28 cellular contexts compared by ENCODE assay signal in genomic region chr1:36981771-36982622, GRCh38. TPM values are rescaled to one million over a fixed set of nuclear protein-coding genes. Genes with fewer than 3 reads are reported as not detected.
DNase-seq lines count a peak whose midpoint lies in the region; ATAC-seq and TF ChIP-seq lines count a peak whose summit lies in the region.
"Had no signal": no experiment of that assay in that cellular context is flagged by ENCODE, and none has a peak within 500 bp of the region (broad histone marks: within the 10 kb centered on the region; RNA-seq: fewer than 3 reads in every experiment).

No MANE protein-coding gene starts in this region.

- TF ChIP-seq CTCF in GM23338 (conservative IDR thresholded peaks at IDR 0.05; ENCODE audit: low read depth in 2 of 2), result peak in 1 of 2 experiments; percentile 23; a peak in 2 of 4 replicates
- TF ChIP-seq CTCF in neural progenitor cell (IDR thresholded peaks at IDR 0.05), result peak; percentile 13

- H3K4me1 Mint-ChIP-seq in GM23338 (peaks cover 20% of the 10 kb centered on the region), neural progenitor cell (peaks cover 6% of the 10 kb centered on the region)
- H3K4me1 Mint-ChIP-seq: activated T-helper 17 cell treated with anti-CD3 and anti-CD28 coated beads, Interleukin-2, amount 50 U/mL, for 72 hours; CD4-positive, alpha-beta memory T cell; mesothelial cell of epicardium had no signal

- H3K27ac ChIP-seq in BLaER1, result no peak overlapping the region
- no peak overlapping the region for H3K27ac ChIP-seq in GM23338 (ENCODE audit: low read depth)
- no peak overlapping the region for H3K27ac ChIP-seq in neural progenitor cell
- H3K27ac ChIP-seq: ascending aorta, suprapubic skin had no signal

- no peaks in the 10 kb centered on the region for H3K27me3 ChIP-seq in BLaER1
- H3K27me3 ChIP-seq in GM23338 (ENCODE audit: insufficient read depth), result no peaks in the 10 kb centered on the region
- H3K27me3 ChIP-seq in neural progenitor cell, result no peaks in the 10 kb centered on the region
- H3K27me3 ChIP-seq: ascending aorta had no signal

- H3K27me3 Mint-ChIP-seq in GM23338 (ENCODE audit: insufficient read depth, low read depth, poor library complexity) (peaks cover 16% of the 10 kb centered on the region), neural progenitor cell (ENCODE audit: insufficient read depth, low read depth) (peaks cover 22% of the 10 kb centered on the region)

- H3K9ac ChIP-seq in BLaER1 (no peak overlapping the region), neural progenitor cell (no peak overlapping the region)

- no peaks in the 10 kb centered on the region for H3F3A ChIP-seq in GM23338 (replicated peaks; ENCODE audit: low read depth)
- H3F3A ChIP-seq in neural progenitor cell (ENCODE audit: low read depth), result no peaks in the 10 kb centered on the region

- H2AFZ ChIP-seq in GM23338 (0 out of 2 replicates have a peak overlapping the region, but pooled peaks have one; percentile 23), neural progenitor cell (replicated peaks) (no peak overlapping the region)

- no peaks in the 10 kb centered on the region for H3K36me3 ChIP-seq in BLaER1
- peaks cover 4% of the 10 kb centered on the region; the same call in 1 of the 2 replicates for H3K36me3 ChIP-seq in GM23338 (ENCODE audit: insufficient read depth)
- no peaks in the 10 kb centered on the region for H3K36me3 ChIP-seq in neural progenitor cell
- H3K36me3 ChIP-seq: ascending aorta, suprapubic skin had no signal

- H3K36me3 Mint-ChIP-seq in GM23338 (ENCODE audit: low read depth), result no peaks in the 10 kb centered on the region
- H3K36me3 Mint-ChIP-seq in neural progenitor cell, result no peaks in the 10 kb centered on the region
- H3K36me3 Mint-ChIP-seq: activated CD4-positive, alpha-beta memory T cell treated with anti-CD3 and anti-CD28 coated beads for 36 hours; activated naive CD4-positive, alpha-beta T cell treated with anti-CD3 and anti-CD28 coated beads, Interleukin-2, amount 50 U/mL, for 72 hours; CD4-positive, alpha-beta memory T cell; mesothelial cell of epicardium; naive thymus-derived CD8-positive, alpha-beta T cell; stimulated activated naive B cell treated with anti-CD40 and anti-IgM and Interleukin-4, amounts not matched to agents 10 μg/mL and 1 μg/mL and 100 μg/mL, for 72 hours had no signal

- DNase-seq in GM23338 (ENCODE audit: low spot score) (no peak), NCI-H510A treated with DMSO at 0.1 percent for 48 hours (lab: John Stamatoyannopoulos, UW) (peak; percentile 100), neural progenitor cell (ENCODE audit: low spot score) (no peak), SIG-M5 (lab: John Stamatoyannopoulos, UW) (no peak), HuH-7 (ENCODE audit: low spot score) (no peak), HPDE6-E6E7 (ENCODE audit: extremely low spot score) (no peak)
- DNase-seq: activated CD4-positive, alpha-beta memory T cell treated with anti-CD3 and anti-CD28 coated beads for 36 hours; activated CD8-positive, alpha-beta memory T cell treated with anti-CD3 and anti-CD28 coated beads, Interleukin-2, amount 50 U/mL, for 48 hours; CD4-positive, alpha-beta memory T cell; naive thymus-derived CD8-positive, alpha-beta T cell; NCI-H1105; NCI-H2029 treated with DMSO at 0.1 percent for 48 hours; NCI-H748 treated with DMSO at 0.1 percent for 48 hours; PC-3; SHP77; stimulated activated CD4-positive, alpha-beta T cell treated with anti-CD3 and anti-CD28 coated beads, Interleukin-4, amount 100 ng/mL, for 24 hours; stimulated activated naive B cell treated with anti-CD40 and anti-IgM and Interleukin-4, amounts not matched to agents 10 μg/mL and 1 μg/mL and 100 μg/mL, for 72 hours had no signal

- H3K79me2 ChIP-seq in GM23338 (replicated peaks; ENCODE audit: insufficient read depth), result no peaks in the 10 kb centered on the region
- no peaks in the 10 kb centered on the region for H3K79me2 ChIP-seq in neural progenitor cell (ENCODE audit: low read depth)

- H3K27ac Mint-ChIP-seq in GM23338 (no peak overlapping the region), neural progenitor cell (no peak overlapping the region)
- H3K27ac Mint-ChIP-seq: activated CD4-positive, alpha-beta memory T cell treated with anti-CD3 and anti-CD28 coated beads for 36 hours; activated naive CD4-positive, alpha-beta T cell treated with anti-CD3 and anti-CD28 coated beads, Interleukin-2, amount 50 U/mL, for 72 hours; activated T-helper 17 cell treated with anti-CD3 and anti-CD28 coated beads, Interleukin-2, amount 50 U/mL, for 72 hours; CD4-positive, alpha-beta memory T cell; dendritic cell treated with granulocyte-macrophage colony-stimulating factor and Interleukin-4, amounts not matched to agents 40 ng/mL and 50 ng/mL, for 4 days; mesothelial cell of epicardium; naive thymus-derived CD8-positive, alpha-beta T cell; stimulated activated naive B cell treated with anti-CD40 and anti-IgM and Interleukin-4, amounts not matched to agents 10 μg/mL and 1 μg/mL and 100 μg/mL, for 72 hours had no signal

- peak overlapping the region; percentile 15; the same call in 1 of the 2 replicates for H3K4me2 ChIP-seq in BLaER1
- no peak overlapping the region for H3K4me2 ChIP-seq in GM23338
- no peak overlapping the region for H3K4me2 ChIP-seq in neural progenitor cell

- peaks cover 9% of the 10 kb centered on the region; the same call in 1 of the 2 replicates for H3K4me1 ChIP-seq in BLaER1
- H3K4me1 ChIP-seq in GM23338 (ENCODE audit: insufficient read depth), result peaks cover 4% of the 10 kb centered on the region; the same call in 1 of the 2 replicates
- H3K4me1 ChIP-seq in neural progenitor cell, result no peaks in the 10 kb centered on the region
- H3K4me1 ChIP-seq: ascending aorta had no signal

- H3K9me3 Mint-ChIP-seq in GM23338, result peaks cover 4% of the 10 kb centered on the region; the same call in 1 of the 3 replicates
- peaks cover 3% of the 10 kb centered on the region for H3K9me3 Mint-ChIP-seq in neural progenitor cell
- H3K9me3 Mint-ChIP-seq: activated T-helper 17 cell treated with anti-CD3 and anti-CD28 coated beads, Interleukin-2, amount 50 U/mL, for 72 hours; dendritic cell treated with granulocyte-macrophage colony-stimulating factor and Interleukin-4, amounts not matched to agents 40 ng/mL and 50 ng/mL, for 4 days had no signal

- peak; percentile 31 for ATAC-seq in GM23338
- ATAC-seq: activated CD4-positive, CD25-positive, alpha-beta regulatory T cell treated with anti-CD3 and anti-CD28 coated beads, Interleukin-2, amount 50 U/mL, for 24 hours; activated naive CD4-positive, alpha-beta T cell treated with anti-CD3 and anti-CD28 coated beads, Interleukin-2, amount 50 U/mL, for 72 hours; activated T-helper 17 cell treated with anti-CD3 and anti-CD28 coated beads, Interleukin-2, amount 50 U/mL, for 72 hours; naive thymus-derived CD8-positive, alpha-beta T cell; PC-3; stimulated activated naive B cell treated with anti-CD40 and anti-IgM and Interleukin-4, amounts not matched to agents 10 μg/mL and 1 μg/mL and 100 μg/mL, for 72 hours had no signal

- H4K20me1 ChIP-seq in BLaER1 (no peaks in the 10 kb centered on the region), GM23338 (replicated peaks; ENCODE audit: insufficient read depth) (no peaks in the 10 kb centered on the region), neural progenitor cell (ENCODE audit: low read depth) (no peaks in the 10 kb centered on the region)

- H3K4me3 Mint-ChIP-seq in GM23338 (no peak overlapping the region), neural progenitor cell (no peak overlapping the region)
- H3K4me3 Mint-ChIP-seq: activated CD4-positive, alpha-beta memory T cell treated with anti-CD3 and anti-CD28 coated beads for 36 hours; activated T-helper 17 cell treated with anti-CD3 and anti-CD28 coated beads, Interleukin-2, amount 50 U/mL, for 72 hours; CD4-positive, alpha-beta memory T cell; dendritic cell treated with granulocyte-macrophage colony-stimulating factor and Interleukin-4, amounts not matched to agents 40 ng/mL and 50 ng/mL, for 4 days; mesothelial cell of epicardium; naive thymus-derived CD8-positive, alpha-beta T cell; stimulated activated naive B cell treated with anti-CD40 and anti-IgM and Interleukin-4, amounts not matched to agents 10 μg/mL and 1 μg/mL and 100 μg/mL, for 72 hours had no signal

- H3K9me2 ChIP-seq in GM23338 (ENCODE audit: insufficient read depth), result peaks cover 8% of the 10 kb centered on the region; the same call in 1 of the 2 replicates

- H3K9me3 ChIP-seq in BLaER1 (no peaks in the 10 kb centered on the region), neural progenitor cell (ENCODE audit: low read depth) (no peaks in the 10 kb centered on the region)
- H3K9me3 ChIP-seq: ascending aorta, suprapubic skin had no signal

- no peak overlapping the region for H3K4me3 ChIP-seq in BLaER1
- H3K4me3 ChIP-seq in GM23338, result no peak overlapping the region
- H3K4me3 ChIP-seq in neural progenitor cell, result no peak overlapping the region
- H3K4me3 ChIP-seq: ascending aorta, suprapubic skin had no signal

TF ChIP-seq in GM23338, 12 proteins besides CTCF, POLR2A, EP300 and RAD21 (continues in another document):
- no peak for TF ChIP-seq STAT1 (IDR thresholded peaks at IDR 0.05; ENCODE audit: unreplicated experiment)
- no peak for TF ChIP-seq ZNF331 (CRISPR knock-in tag; IDR thresholded peaks at IDR 0.05; ENCODE audit: low read depth)
- no peak for TF ChIP-seq EZH2phosphoT487 (IDR thresholded peaks at IDR 0.05; ENCODE audit: unreplicated experiment)

RNA-seq across cellular contexts. Expression of gene GRIK3, which starts 52.3 kb away (rescaled TPM):
- 2.8 and 2.9 TPM in 2 replicates for total RNA-seq in GM23338 (2014; rRNA removed; shearing (Covaris generic))
- 0.23 and 0.31 TPM in 2 replicates for polyA plus RNA-seq in GM23338 (2016; fragmentation: Nextera tagmentation; extraction: Ambion mirVana)
- total RNA-seq in neural progenitor cell (ENCODE audit: low replicate concordance), result 1.7 and 3.0 TPM in 2 replicates
- total RNA-seq: activated CD4-positive, alpha-beta memory T cell treated with anti-CD3 and anti-CD28 coated beads for 36 hours; activated naive CD4-positive, alpha-beta T cell treated with anti-CD3 and anti-CD28 coated beads, Interleukin-2, amount 50 U/mL, for 72 hours; activated T-helper 17 cell treated with anti-CD3 and anti-CD28 coated beads, Interleukin-2, amount 50 U/mL, for 72 hours; CD4-positive, alpha-beta memory T cell; fibroblast of lung; LHCN-M2; mesothelial cell of epicardium; naive thymus-derived CD8-positive, alpha-beta T cell; osteoblast; PC-3 had no signal
- polyA plus RNA-seq: CD4-positive, alpha-beta memory T cell; fibroblast of lung; naive thymus-derived CD8-positive, alpha-beta T cell had no signal
